In the genomic region with DNA sequence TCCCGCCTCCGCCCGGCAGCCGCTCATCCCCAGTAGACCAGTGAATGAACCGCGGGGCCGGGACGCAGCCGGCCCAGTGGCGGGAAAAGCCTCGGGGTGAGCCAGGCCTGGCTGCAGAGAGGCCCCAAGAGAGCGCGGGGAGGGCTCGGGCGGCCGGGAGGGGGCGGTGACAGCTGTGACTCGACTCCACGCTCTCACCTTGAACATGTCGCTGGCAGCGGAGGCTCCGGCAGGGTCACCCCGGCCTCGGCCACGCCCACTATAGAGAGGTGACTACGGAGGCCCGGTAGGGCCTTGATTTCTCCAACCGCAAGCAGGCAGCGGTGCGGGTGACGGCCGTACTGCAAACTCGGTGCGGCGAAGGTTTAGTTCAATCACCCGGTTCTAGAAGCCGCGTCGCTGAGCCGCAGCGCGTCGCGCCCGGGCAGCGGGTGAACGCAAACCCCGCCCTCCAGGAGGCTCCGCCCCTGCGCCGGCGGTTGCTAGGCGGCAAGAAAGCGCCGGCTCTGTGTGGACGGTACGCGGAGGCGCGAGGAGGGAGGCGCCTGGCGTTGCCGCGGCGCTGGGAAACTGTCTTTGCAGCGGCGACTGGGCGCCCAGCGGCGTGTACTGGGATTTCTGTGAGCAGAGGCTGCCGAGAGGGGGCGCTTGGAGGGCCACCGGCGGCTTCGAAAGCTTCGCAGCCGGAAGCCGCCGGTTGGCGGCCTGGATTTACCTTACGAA, we compare ENCODE assay signal across 1 cellular context.
TF ChIP-seq lines count a peak whose summit lies in the region.

A gene (minus strand): TSS at position 443 of the 723 bp plus-strand sequence. CDS start 236 bp downstream, at position 207.
A gene with protein sequence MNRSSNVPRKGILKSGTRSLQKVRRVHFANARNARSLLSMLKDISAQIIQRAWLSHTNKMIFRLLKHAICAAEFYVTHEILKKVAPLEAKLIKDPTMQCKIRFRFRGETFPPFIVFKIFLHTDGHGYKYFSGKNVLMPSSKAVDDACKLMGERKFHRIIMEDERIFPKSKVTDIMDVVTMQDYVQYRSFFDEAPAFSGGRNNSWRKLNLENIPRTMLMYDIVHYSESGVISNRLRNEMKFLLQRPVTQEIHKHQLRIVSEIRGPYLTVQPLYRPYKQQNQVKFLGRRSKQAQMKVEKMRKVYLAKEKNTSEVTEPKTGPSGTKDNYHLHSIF (plus strand): TSS at position 511 of the 723 bp plus-strand sequence. CDS start 2,297 bp downstream, outside the sequence.

TF ChIP-seq in K562, 482 proteins besides CTCF, POLR2A, EP300 and RAD21 (continues in another document):
- no peak for TF ChIP-seq RBM17 (IDR thresholded peaks at IDR 0.05; ENCODE audit: borderline replicate concordance, low read depth, low read length)
- no peak for TF ChIP-seq DIDO1 (tag; IDR thresholded peaks at IDR 0.05; ENCODE audit: low read depth)
- no peak for TF ChIP-seq ILF3 (IDR thresholded peaks at IDR 0.05; ENCODE audit: borderline replicate concordance)
- TF ChIP-seq CCAR2 (IDR thresholded peaks at IDR 0.05; ENCODE audit: low read depth, low read length) = no peak
- TF ChIP-seq, protein P1, sequence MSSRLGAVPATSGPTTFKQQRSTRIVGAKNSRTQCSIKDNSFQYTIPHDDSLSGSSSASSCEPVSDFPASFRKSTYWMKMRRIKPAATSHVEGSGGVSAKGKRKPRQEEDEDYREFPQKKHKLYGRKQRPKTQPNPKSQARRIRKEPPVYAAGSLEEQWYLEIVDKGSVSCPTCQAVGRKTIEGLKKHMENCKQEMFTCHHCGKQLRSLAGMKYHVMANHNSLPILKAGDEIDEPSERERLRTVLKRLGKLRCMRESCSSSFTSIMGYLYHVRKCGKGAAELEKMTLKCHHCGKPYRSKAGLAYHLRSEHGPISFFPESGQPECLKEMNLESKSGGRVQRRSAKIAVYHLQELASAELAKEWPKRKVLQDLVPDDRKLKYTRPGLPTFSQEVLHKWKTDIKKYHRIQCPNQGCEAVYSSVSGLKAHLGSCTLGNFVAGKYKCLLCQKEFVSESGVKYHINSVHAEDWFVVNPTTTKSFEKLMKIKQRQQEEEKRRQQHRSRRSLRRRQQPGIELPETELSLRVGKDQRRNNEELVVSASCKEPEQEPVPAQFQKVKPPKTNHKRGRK (tag; IDR thresholded peaks at IDR 0.05) = no peak
- no peak for TF ChIP-seq ZFPM2 (CRISPR knock-in tag; IDR thresholded peaks at IDR 0.05)
- peak; percentile 64 for TF ChIP-seq SUPT5H (IDR thresholded peaks at IDR 0.05)
- TF ChIP-seq TAF1 (IDR thresholded peaks at IDR 0.05; ENCODE audit: control insufficient read depth, extremely low read depth, insufficient read depth, low read length, severe bottlenecking) = peak; percentile 34
- TF ChIP-seq POLR2AphosphoS2 (IDR thresholded peaks at IDR 0.05; ENCODE audit: low read length) = no peak
- peak; percentile 35; the same call in 1 of the 2 replicates for TF ChIP-seq JUN (IDR thresholded peaks at IDR 0.05; ENCODE audit: borderline replicate concordance, low read depth, low read length)
- no peak for TF ChIP-seq JUN (CRISPR knock-in tag; IDR thresholded peaks at IDR 0.05; ENCODE audit: borderline replicate concordance)
- TF ChIP-seq, protein P2, sequence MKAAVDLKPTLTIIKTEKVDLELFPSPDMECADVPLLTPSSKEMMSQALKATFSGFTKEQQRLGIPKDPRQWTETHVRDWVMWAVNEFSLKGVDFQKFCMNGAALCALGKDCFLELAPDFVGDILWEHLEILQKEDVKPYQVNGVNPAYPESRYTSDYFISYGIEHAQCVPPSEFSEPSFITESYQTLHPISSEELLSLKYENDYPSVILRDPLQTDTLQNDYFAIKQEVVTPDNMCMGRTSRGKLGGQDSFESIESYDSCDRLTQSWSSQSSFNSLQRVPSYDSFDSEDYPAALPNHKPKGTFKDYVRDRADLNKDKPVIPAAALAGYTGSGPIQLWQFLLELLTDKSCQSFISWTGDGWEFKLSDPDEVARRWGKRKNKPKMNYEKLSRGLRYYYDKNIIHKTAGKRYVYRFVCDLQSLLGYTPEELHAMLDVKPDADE (conservative IDR thresholded peaks at IDR 0.05; ENCODE audit: control insufficient read depth, low read depth, low read length) = peak; percentile 28; the same call in 1 of the 2 replicates
- TF ChIP-seq NCOA6 (IDR thresholded peaks at IDR 0.05) = no peak
- TF ChIP-seq, protein P3, sequence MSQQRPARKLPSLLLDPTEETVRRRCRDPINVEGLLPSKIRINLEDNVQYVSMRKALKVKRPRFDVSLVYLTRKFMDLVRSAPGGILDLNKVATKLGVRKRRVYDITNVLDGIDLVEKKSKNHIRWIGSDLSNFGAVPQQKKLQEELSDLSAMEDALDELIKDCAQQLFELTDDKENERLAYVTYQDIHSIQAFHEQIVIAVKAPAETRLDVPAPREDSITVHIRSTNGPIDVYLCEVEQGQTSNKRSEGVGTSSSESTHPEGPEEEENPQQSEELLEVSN (IDR thresholded peaks at IDR 0.05; ENCODE audit: borderline replicate concordance in 1 of 2, extremely low read depth in 1 of 2, insufficient read depth in 1 of 2, insufficient read length in 1 of 2, low read depth in 1 of 2, low read length in 1 of 2, poor library complexity in 1 of 2, severe bottlenecking in 1 of 2) = peak; percentile 42 to 91
- TF ChIP-seq CBX1 (IDR thresholded peaks at IDR 0.05; ENCODE audit: low read depth) = peak; percentile 38
- no peak for TF ChIP-seq EZH2 (IDR thresholded peaks at IDR 0.05; ENCODE audit: borderline replicate concordance, low read depth, low read length)
- no peak for TF ChIP-seq MTA2 (IDR thresholded peaks at IDR 0.05; ENCODE audit: low read depth)
- no peak for TF ChIP-seq COPS2 (conservative IDR thresholded peaks at IDR 0.05)
- no peak for TF ChIP-seq ZNF175 (CRISPR knock-in tag; IDR thresholded peaks at IDR 0.05; ENCODE audit: low read depth)
- TF ChIP-seq ELF1 (tag; IDR thresholded peaks at IDR 0.05) = peak; percentile 79; the same call in 1 of the 2 replicates
- TF ChIP-seq, protein P4, sequence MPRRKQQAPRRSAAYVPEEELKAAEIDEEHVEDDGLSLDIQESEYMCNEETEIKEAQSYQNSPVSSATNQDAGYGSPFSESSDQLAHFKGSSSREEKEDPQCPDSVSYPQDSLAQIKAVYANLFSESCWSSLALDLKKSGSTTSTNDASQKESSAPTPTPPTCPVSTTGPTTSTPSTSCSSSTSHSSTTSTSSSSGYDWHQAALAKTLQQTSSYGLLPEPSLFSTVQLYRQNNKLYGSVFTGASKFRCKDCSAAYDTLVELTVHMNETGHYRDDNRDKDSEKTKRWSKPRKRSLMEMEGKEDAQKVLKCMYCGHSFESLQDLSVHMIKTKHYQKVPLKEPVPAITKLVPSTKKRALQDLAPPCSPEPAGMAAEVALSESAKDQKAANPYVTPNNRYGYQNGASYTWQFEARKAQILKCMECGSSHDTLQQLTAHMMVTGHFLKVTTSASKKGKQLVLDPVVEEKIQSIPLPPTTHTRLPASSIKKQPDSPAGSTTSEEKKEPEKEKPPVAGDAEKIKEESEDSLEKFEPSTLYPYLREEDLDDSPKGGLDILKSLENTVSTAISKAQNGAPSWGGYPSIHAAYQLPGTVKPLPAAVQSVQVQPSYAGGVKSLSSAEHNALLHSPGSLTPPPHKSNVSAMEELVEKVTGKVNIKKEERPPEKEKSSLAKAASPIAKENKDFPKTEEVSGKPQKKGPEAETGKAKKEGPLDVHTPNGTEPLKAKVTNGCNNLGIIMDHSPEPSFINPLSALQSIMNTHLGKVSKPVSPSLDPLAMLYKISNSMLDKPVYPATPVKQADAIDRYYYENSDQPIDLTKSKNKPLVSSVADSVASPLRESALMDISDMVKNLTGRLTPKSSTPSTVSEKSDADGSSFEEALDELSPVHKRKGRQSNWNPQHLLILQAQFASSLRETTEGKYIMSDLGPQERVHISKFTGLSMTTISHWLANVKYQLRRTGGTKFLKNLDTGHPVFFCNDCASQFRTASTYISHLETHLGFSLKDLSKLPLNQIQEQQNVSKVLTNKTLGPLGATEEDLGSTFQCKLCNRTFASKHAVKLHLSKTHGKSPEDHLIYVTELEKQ (CRISPR knock-in tag; IDR thresholded peaks at IDR 0.05) = no peak
- peak; percentile 88 for TF ChIP-seq RFX1 (IDR thresholded peaks at IDR 0.05)
- peak; percentile 74 for TF ChIP-seq SAFB (IDR thresholded peaks at IDR 0.05; ENCODE audit: borderline replicate concordance, low read depth, low read length)
- peak; percentile 81 for TF ChIP-seq CREB1 (IDR thresholded peaks at IDR 0.05)
- peak; percentile 85 for TF ChIP-seq CREB1 (CRISPR knock-in tag; IDR thresholded peaks at IDR 0.05)
- TF ChIP-seq NFE2L1 (tag; IDR thresholded peaks at IDR 0.05; ENCODE audit: borderline replicate concordance, low read depth) = no peak
- peak; percentile 37 for TF ChIP-seq FOSL1 (tag; conservative IDR thresholded peaks at IDR 0.05)
- peak; percentile 92 for TF ChIP-seq HNRNPLL (IDR thresholded peaks at IDR 0.05; ENCODE audit: low read depth, low read length, poor library complexity, severe bottlenecking)
- no peak for TF ChIP-seq KDM1A (IDR thresholded peaks at IDR 0.05)
- TF ChIP-seq FOXA1 (IDR thresholded peaks at IDR 0.05; ENCODE audit: borderline replicate concordance) = no peak
- TF ChIP-seq, protein P5, sequence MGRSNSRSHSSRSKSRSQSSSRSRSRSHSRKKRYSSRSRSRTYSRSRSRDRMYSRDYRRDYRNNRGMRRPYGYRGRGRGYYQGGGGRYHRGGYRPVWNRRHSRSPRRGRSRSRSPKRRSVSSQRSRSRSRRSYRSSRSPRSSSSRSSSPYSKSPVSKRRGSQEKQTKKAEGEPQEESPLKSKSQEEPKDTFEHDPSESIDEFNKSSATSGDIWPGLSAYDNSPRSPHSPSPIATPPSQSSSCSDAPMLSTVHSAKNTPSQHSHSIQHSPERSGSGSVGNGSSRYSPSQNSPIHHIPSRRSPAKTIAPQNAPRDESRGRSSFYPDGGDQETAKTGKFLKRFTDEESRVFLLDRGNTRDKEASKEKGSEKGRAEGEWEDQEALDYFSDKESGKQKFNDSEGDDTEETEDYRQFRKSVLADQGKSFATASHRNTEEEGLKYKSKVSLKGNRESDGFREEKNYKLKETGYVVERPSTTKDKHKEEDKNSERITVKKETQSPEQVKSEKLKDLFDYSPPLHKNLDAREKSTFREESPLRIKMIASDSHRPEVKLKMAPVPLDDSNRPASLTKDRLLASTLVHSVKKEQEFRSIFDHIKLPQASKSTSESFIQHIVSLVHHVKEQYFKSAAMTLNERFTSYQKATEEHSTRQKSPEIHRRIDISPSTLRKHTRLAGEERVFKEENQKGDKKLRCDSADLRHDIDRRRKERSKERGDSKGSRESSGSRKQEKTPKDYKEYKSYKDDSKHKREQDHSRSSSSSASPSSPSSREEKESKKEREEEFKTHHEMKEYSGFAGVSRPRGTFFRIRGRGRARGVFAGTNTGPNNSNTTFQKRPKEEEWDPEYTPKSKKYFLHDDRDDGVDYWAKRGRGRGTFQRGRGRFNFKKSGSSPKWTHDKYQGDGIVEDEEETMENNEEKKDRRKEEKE (IDR thresholded peaks at IDR 0.05; ENCODE audit: borderline replicate concordance in 1 of 2, control insufficient read depth in 1 of 2, low read depth in 2 of 2, low read length in 1 of 2) = 0 out of 4 replicates have a peak, but pooled peaks of 1 of the 2 experiments have one; percentile 8
- TF ChIP-seq TBP (optimal IDR thresholded peaks at IDR 0.05; ENCODE audit: low read depth, low read length) = peak; percentile 75
- TF ChIP-seq, protein P6, sequence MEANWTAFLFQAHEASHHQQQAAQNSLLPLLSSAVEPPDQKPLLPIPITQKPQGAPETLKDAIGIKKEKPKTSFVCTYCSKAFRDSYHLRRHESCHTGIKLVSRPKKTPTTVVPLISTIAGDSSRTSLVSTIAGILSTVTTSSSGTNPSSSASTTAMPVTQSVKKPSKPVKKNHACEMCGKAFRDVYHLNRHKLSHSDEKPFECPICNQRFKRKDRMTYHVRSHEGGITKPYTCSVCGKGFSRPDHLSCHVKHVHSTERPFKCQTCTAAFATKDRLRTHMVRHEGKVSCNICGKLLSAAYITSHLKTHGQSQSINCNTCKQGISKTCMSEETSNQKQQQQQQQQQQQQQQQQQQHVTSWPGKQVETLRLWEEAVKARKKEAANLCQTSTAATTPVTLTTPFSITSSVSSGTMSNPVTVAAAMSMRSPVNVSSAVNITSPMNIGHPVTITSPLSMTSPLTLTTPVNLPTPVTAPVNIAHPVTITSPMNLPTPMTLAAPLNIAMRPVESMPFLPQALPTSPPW (CRISPR knock-in tag; IDR thresholded peaks at IDR 0.05) = peak; percentile 68
- TF ChIP-seq, protein P7, sequence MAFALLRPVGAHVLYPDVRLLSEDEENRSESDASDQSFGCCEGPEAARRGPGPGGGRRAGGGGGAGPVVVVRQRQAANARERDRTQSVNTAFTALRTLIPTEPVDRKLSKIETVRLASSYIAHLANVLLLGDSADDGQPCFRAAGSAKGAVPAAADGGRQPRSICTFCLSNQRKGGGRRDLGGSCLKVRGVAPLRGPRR (CRISPR knock-in tag; IDR thresholded peaks at IDR 0.05) = no peak
- TF ChIP-seq, protein P8, sequence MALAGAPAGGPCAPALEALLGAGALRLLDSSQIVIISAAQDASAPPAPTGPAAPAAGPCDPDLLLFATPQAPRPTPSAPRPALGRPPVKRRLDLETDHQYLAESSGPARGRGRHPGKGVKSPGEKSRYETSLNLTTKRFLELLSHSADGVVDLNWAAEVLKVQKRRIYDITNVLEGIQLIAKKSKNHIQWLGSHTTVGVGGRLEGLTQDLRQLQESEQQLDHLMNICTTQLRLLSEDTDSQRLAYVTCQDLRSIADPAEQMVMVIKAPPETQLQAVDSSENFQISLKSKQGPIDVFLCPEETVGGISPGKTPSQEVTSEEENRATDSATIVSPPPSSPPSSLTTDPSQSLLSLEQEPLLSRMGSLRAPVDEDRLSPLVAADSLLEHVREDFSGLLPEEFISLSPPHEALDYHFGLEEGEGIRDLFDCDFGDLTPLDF (CRISPR knock-in tag; IDR thresholded peaks at IDR 0.05) = peak; percentile 85; the same call in 1 of the 2 replicates
- no peak for TF ChIP-seq DNMT1 (IDR thresholded peaks at IDR 0.05)
- TF ChIP-seq, protein P9, sequence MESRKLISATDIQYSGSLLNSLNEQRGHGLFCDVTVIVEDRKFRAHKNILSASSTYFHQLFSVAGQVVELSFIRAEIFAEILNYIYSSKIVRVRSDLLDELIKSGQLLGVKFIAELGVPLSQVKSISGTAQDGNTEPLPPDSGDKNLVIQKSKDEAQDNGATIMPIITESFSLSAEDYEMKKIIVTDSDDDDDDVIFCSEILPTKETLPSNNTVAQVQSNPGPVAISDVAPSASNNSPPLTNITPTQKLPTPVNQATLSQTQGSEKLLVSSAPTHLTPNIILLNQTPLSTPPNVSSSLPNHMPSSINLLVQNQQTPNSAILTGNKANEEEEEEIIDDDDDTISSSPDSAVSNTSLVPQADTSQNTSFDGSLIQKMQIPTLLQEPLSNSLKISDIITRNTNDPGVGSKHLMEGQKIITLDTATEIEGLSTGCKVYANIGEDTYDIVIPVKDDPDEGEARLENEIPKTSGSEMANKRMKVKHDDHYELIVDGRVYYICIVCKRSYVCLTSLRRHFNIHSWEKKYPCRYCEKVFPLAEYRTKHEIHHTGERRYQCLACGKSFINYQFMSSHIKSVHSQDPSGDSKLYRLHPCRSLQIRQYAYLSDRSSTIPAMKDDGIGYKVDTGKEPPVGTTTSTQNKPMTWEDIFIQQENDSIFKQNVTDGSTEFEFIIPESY (CRISPR knock-in tag; IDR thresholded peaks at IDR 0.05) = peak; percentile 46; the same call in 1 of the 2 replicates
- TF ChIP-seq MYC (IDR thresholded peaks at IDR 0.05; ENCODE audit: low read depth, low read length) = peak; percentile 67; the same call in 1 of the 2 replicates
- no peak for TF ChIP-seq MYC (CRISPR knock-in tag; IDR thresholded peaks at IDR 0.05; ENCODE audit: borderline replicate concordance, low read depth)
- peak; percentile 22; the same call in 1 of the 2 replicates for TF ChIP-seq PML (IDR thresholded peaks at IDR 0.05; ENCODE audit: low read length)
- TF ChIP-seq C11orf30 (IDR thresholded peaks at IDR 0.05; ENCODE audit: low read depth) = peak; percentile 37; the same call in 1 of the 2 replicates
- peak; percentile 36; the same call in 1 of the 2 replicates for TF ChIP-seq POLR2AphosphoS5 (IDR thresholded peaks at IDR 0.05; ENCODE audit: control insufficient read depth, insufficient read depth, low read depth, low read length)
